8 cellular contexts compared by ENCODE assay signal in the genomic region with DNA sequence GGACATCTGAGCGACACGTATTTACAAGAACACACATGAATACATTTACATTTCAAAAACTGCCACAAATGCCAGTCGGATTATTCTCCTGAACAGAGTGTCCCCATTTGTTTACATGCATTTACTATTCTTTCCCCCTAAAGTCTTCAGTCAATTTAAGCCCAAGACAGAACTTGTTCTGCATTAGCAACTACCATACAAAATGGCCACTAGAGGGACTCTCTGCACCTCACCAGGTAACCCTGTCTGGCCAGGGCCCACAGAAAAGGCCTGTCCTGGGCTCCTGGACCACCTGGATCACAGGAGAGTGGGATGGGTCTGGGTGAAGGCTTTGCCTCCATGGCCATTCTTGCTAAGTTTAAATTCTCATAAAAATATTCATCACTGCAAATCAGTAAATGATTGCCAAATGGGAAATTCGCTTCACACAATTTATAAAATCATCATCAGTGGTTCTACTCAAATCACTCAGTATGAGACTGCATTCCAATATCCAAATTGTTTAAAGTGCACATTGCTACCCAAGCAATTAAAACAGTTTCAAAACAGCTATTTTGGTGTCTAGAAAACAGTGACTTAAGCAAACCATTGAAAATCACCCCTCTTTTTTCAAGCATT. TPM values are rescaled to one million over a fixed set of nuclear protein-coding genes. Genes with fewer than 3 reads are reported as not detected.
DNase-seq lines count a peak whose midpoint lies in the region; ATAC-seq and TF ChIP-seq lines count a peak whose summit lies in the region.

No MANE protein-coding gene starts in this region.

- H3K27me3 ChIP-seq in CD8-positive, alpha-beta T cell (ENCODE audit: insufficient read depth, low read length): no peaks in the 10 kb centered on the region
- H3K27me3 ChIP-seq in lung (ENCODE audit: control insufficient read depth, insufficient read depth): no peaks in the 10 kb centered on the region

- 77 to 80% methylated on average over 4 of the region's 4 CpGs for WGBS in lung, 2 donors

- H3K27ac ChIP-seq in CD8-positive, alpha-beta T cell (ENCODE audit: low read depth, low read length): no peak overlapping the region
- H3K27ac ChIP-seq in lung (ENCODE audit: low read depth in 1 of 2, low read length in 1 of 2): peak overlapping the region in 1 of 2 donors; percentile 62

- peaks cover 42% of the 10 kb centered on the region for H3K36me3 Mint-ChIP-seq in CD8-positive, alpha-beta T cell

- peak in 2 of 7 experiments; percentile 21 to 22 for DNase-seq in CD8-positive, alpha-beta T cell
- DNase-seq in GM19238 (ENCODE audit: insufficient read length, low spot score) (peak; percentile 50), NCI-H748 treated with DMSO at 0.1 percent for 48 hours (lab: John Stamatoyannopoulos, UW) (peak; percentile 99), cardiac fibroblast (ENCODE audit: low read depth in 2 of 2) (peak; percentile 63 to 69), lung (ENCODE audit: low spot score) (no peak), KG1 (lab: John Stamatoyannopoulos, UW) (no peak)

- CTCF ChIA-PET in CD8-positive, alpha-beta T cell (lab: Charles Lee): interaction anchor here (0.7 to 6.0 kb wide), 5 partner anchors 9 to 601 kb away, joined by 3 to 95 read pairs (median 3); no protein-coding TSS in a partner anchor

- H3K27ac Mint-ChIP-seq in CD8-positive, alpha-beta T cell: no peak overlapping the region

- no peaks in the 10 kb centered on the region for H3K9me3 Mint-ChIP-seq in CD8-positive, alpha-beta T cell

- no peaks in the 10 kb centered on the region for H3K9me3 ChIP-seq in CD8-positive, alpha-beta T cell (ENCODE audit: low read length)
- H3K9me3 ChIP-seq in lung (ENCODE audit: control insufficient read depth in 2 of 2, insufficient read depth in 1 of 2, low read length in 1 of 2): no peaks in the 10 kb centered on the region

- no peaks in the 10 kb centered on the region for H3K27me3 Mint-ChIP-seq in CD8-positive, alpha-beta T cell (ENCODE audit: low read depth)

- peak; percentile 79 for TF ChIP-seq CTCF in CD8-positive, alpha-beta T cell (IDR thresholded peaks at IDR 0.05)
- TF ChIP-seq CTCF in cardiac fibroblast (IDR thresholded peaks at IDR 0.05; ENCODE audit: low read depth, low read length): peak; percentile 81
- TF ChIP-seq CTCF in lung (IDR thresholded peaks at IDR 0.05; ENCODE audit: control extremely low read depth, extremely low read depth): peak; percentile 19

- peaks cover 7% of the 10 kb centered on the region for H3K36me3 ChIP-seq in CD8-positive, alpha-beta T cell (ENCODE audit: insufficient read depth, low read length)
- H3K36me3 ChIP-seq in lung (ENCODE audit: control insufficient read depth in 2 of 2, insufficient read depth in 2 of 2, low read length in 2 of 2): peaks cover 4 to 6% of the 10 kb centered on the region in 2 donors

- POLR2A ChIA-PET in CD8-positive, alpha-beta T cell (lab: Charles Lee): no interaction called here

- intact Hi-C loops in CD8-positive, alpha-beta T cell (cut with DNase I, micrococcal nuclease): loop anchor here (1.0 to 10.0 kb wide), 3 partner anchors 157 to 282 kb away; a partner anchor contains a TSS

- no peak overlapping the region for H3K4me3 Mint-ChIP-seq in CD8-positive, alpha-beta T cell

- peak; percentile 47 for ATAC-seq in CD8-positive, alpha-beta T cell
- ATAC-seq in lung (ENCODE audit: insufficient read depth, low FRiP score) (no peak), GM19455 (IDR thresholded peaks at IDR 0.05; ENCODE audit: unreplicated experiment) (no peak), GM21717 (IDR thresholded peaks at IDR 0.05; ENCODE audit: unreplicated experiment) (no peak)

- H3K4me1 ChIP-seq in CD8-positive, alpha-beta T cell (ENCODE audit: insufficient read depth, low read length): peaks cover 4% of the 10 kb centered on the region
- H3K4me1 ChIP-seq in lung (ENCODE audit: control insufficient read depth in 2 of 2, insufficient read depth in 2 of 2, low read length in 2 of 2): peaks cover 4 to 15% of the 10 kb centered on the region in 2 donors

- no peak overlapping the region for H3K4me3 ChIP-seq in CD8-positive, alpha-beta T cell (ENCODE audit: low read depth, low read length)
- H3K4me3 ChIP-seq in cardiac fibroblast (replicated peaks in 1 of 2; ENCODE audit: low read depth in 2 of 2, low read length in 2 of 2) (no peak overlapping the region), lung (no peak overlapping the region)

- peaks cover 12% of the 10 kb centered on the region for H3K4me1 Mint-ChIP-seq in CD8-positive, alpha-beta T cell (ENCODE audit: low read depth)

RNA-seq across cellular contexts. Expression of a gene that starts 12.5 kb away (rescaled TPM):
- total RNA-seq in CD8-positive, alpha-beta T cell: not detected
- not detected for total RNA-seq in lung
- polyA plus RNA-seq in lung: under 1 TPM; 0.28 to 0.29 TPM

RNA-seq across cellular contexts. Expression of a gene that starts 23.8 kb away (rescaled TPM):
- not detected for total RNA-seq in CD8-positive, alpha-beta T cell
- not detected for total RNA-seq in lung
- not detected for polyA plus RNA-seq in lung

Comparison
In these comparisons a context has a peak if more than half of its experiments do, and no peak if none do; other contexts are left out.
1. DNase-seq: peak in GM19238 (single experiment), NCI-H748 treated with DMSO at 0.1 percent for 48 hours (single experiment) and cardiac fibroblast (2 of 2); none in lung (single experiment) and KG1 (single experiment).
2. CTCF ChIP-seq: peak in every context shown above with its lines; median percentile 81 in cardiac fibroblast; 79 in CD8-positive, alpha-beta T cell; 19 in lung.